ENCODE assay signal across 8 cellular contexts in genomic region chr19:38735257-38735686, GRCh38. TPM values are rescaled to one million over a fixed set of nuclear protein-coding genes. Genes with fewer than 3 reads are reported as not detected.
A peak's percentile ranks its signal among the peaks of the same experiment; 100 is the strongest.
DNase-seq lines count a peak whose midpoint lies in the region; FAIRE-seq and TF ChIP-seq lines count a peak whose summit lies in the region.

No MANE protein-coding gene starts in this region.

- peaks cover 6 to 20% of the 10 kb centered on the region in 2 donors for H3K4me1 ChIP-seq in ascending aorta

- peak overlapping the region; percentile 88 for H3K27ac Mint-ChIP-seq in type B pancreatic cell

- peak overlapping the region; percentile 78 for H3K4me3 Mint-ChIP-seq in type B pancreatic cell

- no peaks in the 10 kb centered on the region for H3K9me3 Mint-ChIP-seq in type B pancreatic cell

- TF ChIP-seq CTCF in ascending aorta (IDR thresholded peaks at IDR 0.05) (no peak), type B pancreatic cell (conservative IDR thresholded peaks at IDR 0.05) (no peak)

- intact Hi-C loops in ascending aorta (cut with DNase I), result no loop called here

- DNase-seq in COLO668 (lab: John Stamatoyannopoulos, UW; ENCODE audit: unreplicated experiment), result peak; percentile 10
- DNase-seq in NCI-H2171 treated with DMSO at 0.1 percent for 48 hours (lab: John Stamatoyannopoulos, UW), result peak; percentile 76
- no peak for DNase-seq in ascending aorta (ENCODE audit: low spot score in 2 of 2)
- peak; percentile 65 for DNase-seq in left kidney (ENCODE audit: low read depth, low spot score)
- no peak for DNase-seq in type B pancreatic cell (ENCODE audit: extremely low spot score, unreplicated experiment)
- no peak for DNase-seq in HTR-8/SVneo (ENCODE audit: insufficient read length, low spot score)
- no peak for DNase-seq in GDM1 (lab: John Stamatoyannopoulos, UW)
- DNase-seq in UCSD-AML1 (lab: John Stamatoyannopoulos, UW; ENCODE audit: unreplicated experiment), result no peak

- H3K36me3 Mint-ChIP-seq in type B pancreatic cell, result peaks cover 4% of the 10 kb centered on the region

- H3K9me3 ChIP-seq in ascending aorta, result no peaks in the 10 kb centered on the region

- H3K36me3 ChIP-seq in ascending aorta, result peaks cover 10 to 20% of the 10 kb centered on the region in 2 donors

- no peak for FAIRE-seq in HTR-8/SVneo (lab: Jason Lieb, UNC)

- H3K27me3 ChIP-seq in ascending aorta, result no peaks in the 10 kb centered on the region

- H3K27me3 Mint-ChIP-seq in type B pancreatic cell, result peaks cover 10% of the 10 kb centered on the region

- no peak overlapping the region for H3K4me3 ChIP-seq in ascending aorta

- peaks cover 6% of the 10 kb centered on the region for H3K4me1 Mint-ChIP-seq in type B pancreatic cell (ENCODE audit: unreplicated experiment)

- H3K27ac ChIP-seq in ascending aorta, result peak overlapping the region; percentile 68 to 71

RNA-seq across cellular contexts. Expression of gene CAPN12, which starts 9.0 kb away (rescaled TPM):
- total RNA-seq in ascending aorta (not detected), type B pancreatic cell (ENCODE audit: low replicate concordance) (3.0 and 4.5 TPM in 2 replicates)

RNA-seq across cellular contexts. Expression of gene LGALS7, which starts 38.0 kb away (rescaled TPM):
- not detected for total RNA-seq in ascending aorta
- total RNA-seq in type B pancreatic cell (ENCODE audit: low replicate concordance), result 1.8 and 1.9 TPM in 2 replicates

RNA-seq across cellular contexts. Expression of gene LGALS7B, which starts 53.7 kb away (rescaled TPM):
- total RNA-seq in ascending aorta (not detected), type B pancreatic cell (ENCODE audit: low replicate concordance) (not detected in 2 replicates)

Comparison
In these comparisons a context has a peak if more than half of its experiments do, and no peak if none do; other contexts are left out.
1. DNase-seq: peak in COLO668 (single experiment), NCI-H2171 treated with DMSO at 0.1 percent for 48 hours (single experiment) and left kidney (single experiment); none in ascending aorta (0 of 2), type B pancreatic cell (single experiment), HTR-8/SVneo (single experiment), GDM1 (single experiment) and UCSD-AML1 (single experiment).